In genomic region chr1:231279683-231280082, GRCh38 we compare ENCODE assay signal across 20 cellular contexts.
"Had no signal": no experiment of that assay in that cellular context is flagged by ENCODE, and none has a peak within 500 bp of the region (broad histone marks: within the 10 kb centered on the region; RNA-seq: fewer than 3 reads in every experiment).

No MANE protein-coding gene starts in this region.

- H3K36me3 ChIP-seq: uterus had no signal

- H3K9me3 ChIP-seq: right lobe of liver, tibial nerve, uterus had no signal

- H3K4me1 ChIP-seq: right lobe of liver, tibial nerve, uterus had no signal

- H3K27ac ChIP-seq: epithelial cell of prostate, right lobe of liver, skin epidermis, tibial nerve, uterus had no signal

- ATAC-seq: left colon; naive thymus-derived CD4-positive, alpha-beta T cell; stimulated activated effector memory CD8-positive, alpha-beta T cell treated with anti-CD3 and anti-CD28 coated beads, Interleukin-12 subunit alpha, Interleukin-12 subunit beta, amount 100 ng/mL, for 72 hours; stimulated activated naive CD8-positive, alpha-beta T cell treated with anti-CD3 and anti-CD28 coated beads, Interleukin-15, amount 100 ng/mL, for 72 hours had no signal

- DNase-seq: activated CD4-positive, alpha-beta memory T cell treated with anti-CD3 and anti-CD28 coated beads for 36 hours; activated CD4-positive, alpha-beta T cell treated with anti-CD3 and anti-CD28 coated beads for 48 hours; activated effector memory CD4-positive, alpha-beta T cell treated with anti-CD3 and anti-CD28 coated beads, Interleukin-2, amount 50 U/mL, for 16 hours; activated naive CD4-positive, alpha-beta T cell treated with anti-CD3 and anti-CD28 coated beads, Interleukin-2, amount 10 ng/mL, durations not matched to agents 7 days and 5 days; cerebellar nuclear complex; cortex of kidney; endodermal cell; left colon; naive thymus-derived CD4-positive, alpha-beta T cell; occipital lobe; right lobe of liver; stimulated activated CD4-positive, alpha-beta T cell treated with anti-CD3 and anti-CD28 coated beads, Interleukin-2, amount 100 ng/mL, for 24 hours; stimulated activated naive CD8-positive, alpha-beta T cell treated with anti-CD3 and anti-CD28 coated beads, Interleukin-15, amount 100 ng/mL, for 72 hours; T-helper 9 cell; uterus had no signal

- H3K27me3 ChIP-seq: right lobe of liver, tibial nerve, uterus had no signal

- H3K4me3 ChIP-seq: lung, right lobe of liver, skin epidermis, tibial nerve, uterus had no signal
